8 cellular contexts compared by ENCODE assay signal in the genomic region with DNA sequence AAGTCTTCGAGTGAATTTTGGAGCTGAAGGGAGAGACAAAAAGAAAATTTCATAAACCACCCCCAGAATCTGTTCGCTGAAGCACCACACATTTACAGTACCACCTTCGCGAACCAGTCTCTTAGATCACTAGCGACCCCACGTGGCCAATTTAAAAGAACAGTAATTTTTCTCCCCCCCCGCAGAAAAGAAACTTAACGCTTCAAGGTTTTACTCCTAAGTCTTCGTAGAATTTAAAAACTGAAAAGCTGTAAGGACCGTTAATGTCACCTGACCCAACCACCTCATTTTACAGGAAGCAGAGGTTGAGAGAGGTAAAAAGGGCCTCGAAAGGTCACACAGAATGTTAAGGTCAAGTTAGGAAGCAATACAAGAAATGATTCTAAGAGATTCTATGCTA.
DNase-seq lines count a peak whose midpoint lies in the region; ATAC-seq and TF ChIP-seq lines count a peak whose summit lies in the region.

No MANE protein-coding gene starts in this region.

- CTCF ChIA-PET in AG04449 (lab: Yijun Ruan, JAX) = interaction anchor here (0.6 to 4.9 kb wide), 79 partner anchors 9 to 1036 kb away, joined by 3 to 34 read pairs (median 4); partner anchors contain the start of gene LDB2

- peak overlapping the region; percentile 79 for H3K4me2 ChIP-seq in OCI-LY3 (ENCODE audit: low read length)

- H3K4me1 ChIP-seq in OCI-LY3 (ENCODE audit: low read length) = peaks cover 14% of the 10 kb centered on the region

- intact Hi-C loops in sciatic nerve (cut with DNase I) = no loop called here

- no peaks in the 10 kb centered on the region for H3K36me3 ChIP-seq in OCI-LY3 (replicated peaks; ENCODE audit: low read depth, low read length)

- ATAC-seq in GM18907 (IDR thresholded peaks at IDR 0.05; ENCODE audit: unreplicated experiment) (peak; percentile 72), sciatic nerve (peak; percentile 76), HG02885 (IDR thresholded peaks at IDR 0.05; ENCODE audit: poor library complexity, unreplicated experiment) (no peak), GM18502 (IDR thresholded peaks at IDR 0.05; ENCODE audit: poor library complexity, unreplicated experiment) (no peak)

- no peaks in the 10 kb centered on the region for H4K20me1 ChIP-seq in OCI-LY3 (ENCODE audit: insufficient read depth, low read length)

- 0 out of 2 replicates have a peak overlapping the region, but pooled peaks have one; percentile 32 for H3K9ac ChIP-seq in OCI-LY3 (ENCODE audit: low read length)

- DNase-seq in AG04449 (ENCODE audit: low read depth, low spot score) = peak; percentile 9
- peak; percentile 43 for DNase-seq in activated gamma-delta T cell treated with anti-CD3 and anti-CD28 coated beads, Interleukin-2, amount 50 U/mL, for 16 hours (ENCODE audit: low read depth)
- peak; percentile 33 for DNase-seq in germinal center (ENCODE audit: low spot score)
- peak; percentile 71 for DNase-seq in sciatic nerve (ENCODE audit: low spot score)

- H3K27ac ChIP-seq in OCI-LY3 (ENCODE audit: low read length) = no peak overlapping the region

- POLR2A ChIA-PET in AG04449 (lab: Yijun Ruan, JAX) = interaction anchor here (0.6 kb wide), 1 partner anchor 120 kb away, joined by 3 read pairs; no protein-coding TSS in a partner anchor

- no peaks in the 10 kb centered on the region for H3K9me3 ChIP-seq in OCI-LY3 (ENCODE audit: insufficient read depth, low read length)

- peak overlapping the region; percentile 77 for H2AFZ ChIP-seq in OCI-LY3 (ENCODE audit: low read depth, low read length)

- no peaks in the 10 kb centered on the region for H3K79me2 ChIP-seq in OCI-LY3 (ENCODE audit: low read length)

- peaks cover 9% of the 10 kb centered on the region; the same call in 1 of the 2 replicates for H3K27me3 ChIP-seq in OCI-LY3 (ENCODE audit: low read depth, low read length)

- H3K4me3 ChIP-seq in AG04449 (ENCODE audit: low read depth, low read length) (no peak overlapping the region), OCI-LY3 (ENCODE audit: low read length) (peak overlapping the region; percentile 64)

- TF ChIP-seq CTCF in AG04449 (IDR thresholded peaks at IDR 0.05; ENCODE audit: insufficient read depth, low read length, missing control alignments) (peak; percentile 46), OCI-LY3 (IDR thresholded peaks at IDR 0.05; ENCODE audit: low read depth, low read length) (peak; percentile 92)

Comparison
In these comparisons a context has a peak if more than half of its experiments do, and no peak if none do; other contexts are left out.
1. DNase-seq: peak in every context shown above with its lines; median percentile 71 in sciatic nerve; 43 in activated gamma-delta T cell treated with anti-CD3 and anti-CD28 coated beads, Interleukin-2, amount 50 U/mL, for 16 hours; 33 in germinal center; 9 in AG04449.
2. ATAC-seq: peak in GM18907 (single experiment) and sciatic nerve (single experiment); none in HG02885 (single experiment) and GM18502 (single experiment).